Comparison of ENCODE assay signal across 27 cellular contexts in genomic region chr6:21312118-21312517, GRCh38.
"Had no signal": no experiment of that assay in that cellular context is flagged by ENCODE, and none has a peak within 500 bp of the region (broad histone marks: within the 10 kb centered on the region; RNA-seq: fewer than 3 reads in every experiment).

No MANE protein-coding gene starts in this region.

- DNase-seq: activated CD4-positive, alpha-beta memory T cell treated with anti-CD3 and anti-CD28 coated beads, Interleukin-2, amount 10 ng/mL, durations not matched to agents 7 days and 5 days; activated CD4-positive, alpha-beta T cell treated with anti-CD3 and anti-CD28 coated beads, Interleukin-2, amount 10 ng/mL, durations not matched to agents 24 days and 14 days; activated CD4-positive, CD25-positive, alpha-beta regulatory T cell treated with anti-CD3 and anti-CD28 coated beads, Interleukin-2, amount 50 U/mL, for 72 hours; activated naive CD4-positive, alpha-beta T cell; activated T-cell treated with anti-CD3 and anti-CD28 coated beads, Interleukin-2, amount 50 U/mL, for 4 hours; body of pancreas; dorsolateral prefrontal cortex; effector memory CD4-positive, alpha-beta T cell; glutamatergic neuron; islet precursor cell; left cardiac atrium; left ventricle myocardium superior; naive B cell; occipital lobe; posterior cingulate gyrus; right cardiac atrium; stimulated activated CD4-positive, alpha-beta T cell treated with anti-CD3 and anti-CD28 coated beads, Interleukin-15, amount 100 ng/mL, for 24 hours; stimulated activated CD4-positive, alpha-beta T cell treated with anti-CD3 and anti-CD28 coated beads, Interleukin-2, amount 100 ng/mL, for 24 hours; stimulated activated naive B cell treated with anti-CD40 and anti-IgM and Interleukin-4, amounts not matched to agents 10 μg/mL and 1 μg/mL and 100 μg/mL, for 72 hours; tibial artery; WERI-Rb-1 had no signal

- ATAC-seq: activated naive CD4-positive, alpha-beta T cell treated with anti-CD3 and anti-CD28 coated beads, Interleukin-2, amount 50 U/mL, for 72 hours; activated T-cell treated with anti-CD3 and anti-CD28 coated beads, Interleukin-2, amount 50 U/mL, for 4 hours; body of pancreas; left cardiac atrium; left ventricle myocardium superior; right cardiac atrium; stimulated activated naive B cell treated with anti-CD40 and anti-IgM and Interleukin-4, amounts not matched to agents 10 μg/mL and 1 μg/mL and 100 μg/mL, for 72 hours had no signal

- H3K27me3 Mint-ChIP-seq: activated CD4-positive, alpha-beta memory T cell treated with anti-CD3 and anti-CD28 coated beads, Interleukin-2, amount 10 ng/mL, durations not matched to agents 7 days and 5 days; activated CD4-positive, alpha-beta T cell treated with anti-CD3 and anti-CD28 coated beads, Interleukin-2, amount 10 ng/mL, durations not matched to agents 24 days and 14 days had no signal

- H3K4me1 ChIP-seq: body of pancreas, suprapubic skin, tibial artery had no signal

- H3K4me3 ChIP-seq: body of pancreas, coronary artery, dorsolateral prefrontal cortex, suprapubic skin, tibial artery had no signal

- H3K9me3 Mint-ChIP-seq: activated CD4-positive, alpha-beta memory T cell treated with anti-CD3 and anti-CD28 coated beads, Interleukin-2, amount 10 ng/mL, durations not matched to agents 7 days and 5 days; activated CD4-positive, alpha-beta T cell treated with anti-CD3 and anti-CD28 coated beads, Interleukin-2, amount 10 ng/mL, durations not matched to agents 24 days and 14 days; activated naive CD4-positive, alpha-beta T cell treated with anti-CD3 and anti-CD28 coated beads, Interleukin-2, amount 50 U/mL, for 72 hours; activated T-cell treated with anti-CD3 and anti-CD28 coated beads, Interleukin-2, amount 50 U/mL, for 4 hours; activated T-helper 2 cell treated with anti-CD3 and anti-CD28 coated beads, Interferon-gamma antibody, Interleukin-2, Interleukin-4, amounts not matched to agents 10 μg/mL and 5 μg/mL and 100 μg/mL, durations not matched to agents 14 hours and 24 hours and 36 hours; mesothelial cell of epicardium; naive B cell; stimulated activated naive B cell treated with anti-CD40 and anti-IgM and Interleukin-4, amounts not matched to agents 10 μg/mL and 1 μg/mL and 100 μg/mL, for 72 hours had no signal

- H3K36me3 Mint-ChIP-seq: activated naive CD4-positive, alpha-beta T cell treated with anti-CD3 and anti-CD28 coated beads, Interleukin-2, amount 50 U/mL, for 72 hours; mesothelial cell of epicardium; naive B cell; stimulated activated naive B cell treated with anti-CD40 and anti-IgM and Interleukin-4, amounts not matched to agents 10 μg/mL and 1 μg/mL and 100 μg/mL, for 72 hours had no signal

- H3K27ac ChIP-seq: body of pancreas, coronary artery, dorsolateral prefrontal cortex, suprapubic skin, tibial artery, WERI-Rb-1 had no signal

- H3K27me3 ChIP-seq: body of pancreas, suprapubic skin, tibial artery had no signal

- H3K27ac Mint-ChIP-seq: activated CD4-positive, alpha-beta memory T cell treated with anti-CD3 and anti-CD28 coated beads, Interleukin-2, amount 10 ng/mL, durations not matched to agents 7 days and 5 days; activated CD4-positive, alpha-beta T cell treated with anti-CD3 and anti-CD28 coated beads, Interleukin-2, amount 10 ng/mL, durations not matched to agents 24 days and 14 days; activated naive CD4-positive, alpha-beta T cell treated with anti-CD3 and anti-CD28 coated beads, Interleukin-2, amount 50 U/mL, for 72 hours; activated T-helper 2 cell treated with anti-CD3 and anti-CD28 coated beads, Interferon-gamma antibody, Interleukin-2, Interleukin-4, amounts not matched to agents 10 μg/mL and 5 μg/mL and 100 μg/mL, durations not matched to agents 14 hours and 24 hours and 36 hours; mesothelial cell of epicardium; stimulated activated naive B cell treated with anti-CD40 and anti-IgM and Interleukin-4, amounts not matched to agents 10 μg/mL and 1 μg/mL and 100 μg/mL, for 72 hours had no signal

- H3K36me3 ChIP-seq: suprapubic skin, tibial artery, WERI-Rb-1 had no signal

- FAIRE-seq: frontal cortex had no signal

- H3K4me1 Mint-ChIP-seq: activated CD4-positive, alpha-beta memory T cell treated with anti-CD3 and anti-CD28 coated beads, Interleukin-2, amount 10 ng/mL, durations not matched to agents 7 days and 5 days; activated CD4-positive, alpha-beta T cell treated with anti-CD3 and anti-CD28 coated beads, Interleukin-2, amount 10 ng/mL, durations not matched to agents 24 days and 14 days; naive B cell; stimulated activated naive B cell treated with anti-CD40 and anti-IgM and Interleukin-4, amounts not matched to agents 10 μg/mL and 1 μg/mL and 100 μg/mL, for 72 hours had no signal

- H3K4me3 Mint-ChIP-seq: activated CD4-positive, alpha-beta memory T cell treated with anti-CD3 and anti-CD28 coated beads, Interleukin-2, amount 10 ng/mL, durations not matched to agents 7 days and 5 days; activated CD4-positive, alpha-beta T cell treated with anti-CD3 and anti-CD28 coated beads, Interleukin-2, amount 10 ng/mL, durations not matched to agents 24 days and 14 days; activated T-cell treated with anti-CD3 and anti-CD28 coated beads, Interleukin-2, amount 50 U/mL, for 4 hours; mesothelial cell of epicardium; naive B cell; stimulated activated naive B cell treated with anti-CD40 and anti-IgM and Interleukin-4, amounts not matched to agents 10 μg/mL and 1 μg/mL and 100 μg/mL, for 72 hours had no signal

- H3K9me3 ChIP-seq: body of pancreas, suprapubic skin, tibial artery had no signal
